1 cellular context compared by ENCODE assay signal in genomic region chr21:30818837-30819236, GRCh38.
TF ChIP-seq lines count a peak whose summit lies in the region.

No MANE protein-coding gene starts in this region.

TF ChIP-seq in GM12878, 131 proteins besides CTCF, POLR2A, EP300 and RAD21:
- TF ChIP-seq, protein P1, sequence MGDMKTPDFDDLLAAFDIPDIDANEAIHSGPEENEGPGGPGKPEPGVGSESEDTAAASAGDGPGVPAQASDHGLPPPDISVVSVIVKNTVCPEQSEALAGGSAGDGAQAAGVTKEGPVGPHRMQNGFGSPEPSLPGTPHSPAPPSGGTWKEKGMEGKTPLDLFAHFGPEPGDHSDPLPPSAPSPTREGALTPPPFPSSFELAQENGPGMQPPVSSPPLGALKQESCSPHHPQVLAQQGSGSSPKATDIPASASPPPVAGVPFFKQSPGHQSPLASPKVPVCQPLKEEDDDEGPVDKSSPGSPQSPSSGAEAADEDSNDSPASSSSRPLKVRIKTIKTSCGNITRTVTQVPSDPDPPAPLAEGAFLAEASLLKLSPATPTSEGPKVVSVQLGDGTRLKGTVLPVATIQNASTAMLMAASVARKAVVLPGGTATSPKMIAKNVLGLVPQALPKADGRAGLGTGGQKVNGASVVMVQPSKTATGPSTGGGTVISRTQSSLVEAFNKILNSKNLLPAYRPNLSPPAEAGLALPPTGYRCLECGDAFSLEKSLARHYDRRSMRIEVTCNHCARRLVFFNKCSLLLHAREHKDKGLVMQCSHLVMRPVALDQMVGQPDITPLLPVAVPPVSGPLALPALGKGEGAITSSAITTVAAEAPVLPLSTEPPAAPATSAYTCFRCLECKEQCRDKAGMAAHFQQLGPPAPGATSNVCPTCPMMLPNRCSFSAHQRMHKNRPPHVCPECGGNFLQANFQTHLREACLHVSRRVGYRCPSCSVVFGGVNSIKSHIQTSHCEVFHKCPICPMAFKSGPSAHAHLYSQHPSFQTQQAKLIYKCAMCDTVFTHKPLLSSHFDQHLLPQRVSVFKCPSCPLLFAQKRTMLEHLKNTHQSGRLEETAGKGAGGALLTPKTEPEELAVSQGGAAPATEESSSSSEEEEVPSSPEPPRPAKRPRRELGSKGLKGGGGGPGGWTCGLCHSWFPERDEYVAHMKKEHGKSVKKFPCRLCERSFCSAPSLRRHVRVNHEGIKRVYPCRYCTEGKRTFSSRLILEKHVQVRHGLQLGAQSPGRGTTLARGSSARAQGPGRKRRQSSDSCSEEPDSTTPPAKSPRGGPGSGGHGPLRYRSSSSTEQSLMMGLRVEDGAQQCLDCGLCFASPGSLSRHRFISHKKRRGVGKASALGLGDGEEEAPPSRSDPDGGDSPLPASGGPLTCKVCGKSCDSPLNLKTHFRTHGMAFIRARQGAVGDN (IDR thresholded peaks at IDR 0.05), result no peak
- TF ChIP-seq BCL11A (IDR thresholded peaks at IDR 0.05; ENCODE audit: low read depth, low read length) (0 out of 2 replicates have a peak, but pooled peaks have one; percentile 15), NFYA (IDR thresholded peaks at IDR 0.05; ENCODE audit: borderline replicate concordance, low read depth, low read length) (no peak), FOXM1 (IDR thresholded peaks at IDR 0.05; ENCODE audit: low read depth, low read length) (no peak), SIN3A (IDR thresholded peaks at IDR 0.05; ENCODE audit: low read depth, low read length) (no peak), BHLHE40 (IDR thresholded peaks at IDR 0.05; ENCODE audit: borderline replicate concordance in 1 of 2, low read depth in 2 of 2, low read length in 1 of 2) (peak; percentile 60 to 83; a peak in 3 of 4 replicates), WRNIP1 (IDR thresholded peaks at IDR 0.05; ENCODE audit: borderline replicate concordance, low read depth, low read length) (no peak), ZBED1 (IDR thresholded peaks at IDR 0.05; ENCODE audit: borderline replicate concordance) (no peak), BACH1 (IDR thresholded peaks at IDR 0.05; ENCODE audit: borderline replicate concordance) (no peak), ZBTB40 (IDR thresholded peaks at IDR 0.05; ENCODE audit: borderline replicate concordance) (no peak), SUPT20H (IDR thresholded peaks at IDR 0.05; ENCODE audit: borderline replicate concordance, control insufficient read depth, low read depth, low read length) (no peak), NR2C1 (IDR thresholded peaks at IDR 0.05) (no peak), LARP7 (IDR thresholded peaks at IDR 0.05) (no peak), MEF2A (IDR thresholded peaks at IDR 0.05; ENCODE audit: insufficient read depth, low read depth, low read length) (no peak), ATF3 (IDR thresholded peaks at IDR 0.05; ENCODE audit: borderline replicate concordance, extremely low read depth, low read depth, low read length) (no peak), CHD2 (IDR thresholded peaks at IDR 0.05; ENCODE audit: borderline replicate concordance, low read depth, low read length) (no peak), CREM (IDR thresholded peaks at IDR 0.05; ENCODE audit: low read depth) (no peak), TCF12 (IDR thresholded peaks at IDR 0.05; ENCODE audit: low read depth, low read length) (no peak), MTA2 (IDR thresholded peaks at IDR 0.05; ENCODE audit: low read depth) (peak; percentile 67; the same call in 1 of the 2 replicates), CHD1 (IDR thresholded peaks at IDR 0.05; ENCODE audit: low read depth, low read length) (no peak), PAX8 (IDR thresholded peaks at IDR 0.05) (no peak), HDGF (IDR thresholded peaks at IDR 0.05) (no peak), MXI1 (IDR thresholded peaks at IDR 0.05; ENCODE audit: low read depth, low read length) (no peak)
